Comparison of ENCODE assay signal across 14 cellular contexts in genomic region chr10:2631557-2631956, GRCh38.
DNase-seq lines count a peak whose midpoint lies in the region; ATAC-seq and TF ChIP-seq lines count a peak whose summit lies in the region.
"Had no signal": no experiment of that assay in that cellular context is flagged by ENCODE, and none has a peak within 500 bp of the region (broad histone marks: within the 10 kb centered on the region; RNA-seq: fewer than 3 reads in every experiment).

No MANE protein-coding gene starts in this region.

- H3K9ac ChIP-seq in neural cell (ENCODE audit: low read length), result no peak overlapping the region
- H3K9ac ChIP-seq: BLaER1 treated with 17β-estradiol and CSF1 and Interleukin-3, amounts not matched to agents 10 nM and 100 nM had no signal

- H3K4me3 Mint-ChIP-seq in GM23338, result no peak overlapping the region
- H3K4me3 Mint-ChIP-seq: CD4-positive, alpha-beta T cell; HFFc6 had no signal

- H3K79me2 ChIP-seq in GM23338 (replicated peaks; ENCODE audit: insufficient read depth), result no peaks in the 10 kb centered on the region
- H3K79me2 ChIP-seq in neural cell (replicated peaks; ENCODE audit: insufficient read depth, low read length), result no peaks in the 10 kb centered on the region

- H3K9me3 Mint-ChIP-seq in GM23338, result no peaks in the 10 kb centered on the region
- H3K9me3 Mint-ChIP-seq: CD4-positive, alpha-beta T cell had no signal

- H3K27me3 Mint-ChIP-seq in GM23338 (ENCODE audit: insufficient read depth, low read depth, poor library complexity), result no peaks in the 10 kb centered on the region
- H3K27me3 Mint-ChIP-seq: CD4-positive, alpha-beta T cell had no signal

- H3K9me2 ChIP-seq in GM23338 (ENCODE audit: insufficient read depth), result no peaks in the 10 kb centered on the region
- H3K9me2 ChIP-seq in neural cell (ENCODE audit: insufficient read depth, low read length), result no peaks in the 10 kb centered on the region

- H4K20me1 ChIP-seq in GM23338 (replicated peaks; ENCODE audit: insufficient read depth), result no peaks in the 10 kb centered on the region
- no peaks in the 10 kb centered on the region for H4K20me1 ChIP-seq in neural cell (ENCODE audit: insufficient read depth)
- H4K20me1 ChIP-seq: BLaER1 treated with 17β-estradiol and CSF1 and Interleukin-3, amounts not matched to agents 10 nM and 100 nM had no signal

- H3K9me3 ChIP-seq in neural cell (ENCODE audit: low read length), result no peaks in the 10 kb centered on the region
- H3K9me3 ChIP-seq: BLaER1 treated with 17β-estradiol and CSF1 and Interleukin-3, amounts not matched to agents 10 nM and 100 nM had no signal

- ATAC-seq in GM23338 (no peak), HG03280 (IDR thresholded peaks at IDR 0.05; ENCODE audit: unreplicated experiment) (no peak)

- H3K36me3 Mint-ChIP-seq in GM23338 (ENCODE audit: low read depth), result no peaks in the 10 kb centered on the region

- no peaks in the 10 kb centered on the region for H3K36me3 ChIP-seq in GM23338 (ENCODE audit: insufficient read depth)
- H3K36me3 ChIP-seq in neural cell (ENCODE audit: insufficient read depth, low read length), result no peaks in the 10 kb centered on the region
- H3K36me3 ChIP-seq: BLaER1 treated with 17β-estradiol and CSF1 and Interleukin-3, amounts not matched to agents 10 nM and 100 nM had no signal

- H3K27me3 ChIP-seq in GM23338 (ENCODE audit: insufficient read depth) (no peaks in the 10 kb centered on the region), neural cell (ENCODE audit: insufficient read depth, low read depth, low read length) (no peaks in the 10 kb centered on the region)
- H3K27me3 ChIP-seq: BLaER1 treated with 17β-estradiol and CSF1 and Interleukin-3, amounts not matched to agents 10 nM and 100 nM had no signal

- no peak for TF ChIP-seq CTCF in GM23338 (conservative IDR thresholded peaks at IDR 0.05; ENCODE audit: low read depth in 2 of 2)
- no peak for TF ChIP-seq CTCF in neural cell (IDR thresholded peaks at IDR 0.05; ENCODE audit: poor library complexity, severe bottlenecking)

- TF ChIP-seq EP300 in neural cell (conservative IDR thresholded peaks at IDR 0.05; ENCODE audit: poor library complexity, severe bottlenecking), result no peak

- peaks cover 6% of the 10 kb centered on the region for H3K4me1 ChIP-seq in GM23338 (ENCODE audit: insufficient read depth)
- H3K4me1 ChIP-seq: BLaER1 treated with 17β-estradiol and CSF1 and Interleukin-3, amounts not matched to agents 10 nM and 100 nM had no signal

- H3K27ac Mint-ChIP-seq in GM23338, result no peak overlapping the region
- H3K27ac Mint-ChIP-seq: CD4-positive, alpha-beta T cell; HFFc6 had no signal

- H3K4me2 ChIP-seq in GM23338, result no peak overlapping the region
- no peak overlapping the region for H3K4me2 ChIP-seq in neural cell (ENCODE audit: low read length)
- H3K4me2 ChIP-seq: BLaER1 treated with 17β-estradiol and CSF1 and Interleukin-3, amounts not matched to agents 10 nM and 100 nM had no signal

- H3K4me1 Mint-ChIP-seq in GM23338, result peaks cover 25% of the 10 kb centered on the region

- peak overlapping the region; percentile 3 for H2AFZ ChIP-seq in GM23338
- H2AFZ ChIP-seq in neural cell (ENCODE audit: low read depth, low read length), result no peak overlapping the region

- H3K27ac ChIP-seq in GM23338 (ENCODE audit: low read depth) (no peak overlapping the region), neural cell (ENCODE audit: low read length) (no peak overlapping the region)
- H3K27ac ChIP-seq: BLaER1 treated with 17β-estradiol and CSF1 and Interleukin-3, amounts not matched to agents 10 nM and 100 nM; HL-60 had no signal

- DNase-seq in GM23338 (ENCODE audit: low spot score) (no peak), NCI-H2081 (lab: John Stamatoyannopoulos, UW) (peak; percentile 35 to 62), NCI-H748 (lab: John Stamatoyannopoulos, UW; ENCODE audit: unreplicated experiment) (peak; percentile 50), 8988T (no peak), CD1c-positive myeloid dendritic cell (ENCODE audit: extremely low spot score) (no peak)
- DNase-seq: ACHN; CD4-positive, alpha-beta T cell; DMS79; HCEC 1CT; HFFc6 had no signal

- no peaks in the 10 kb centered on the region for H3F3A ChIP-seq in GM23338 (replicated peaks; ENCODE audit: low read depth)
- H3F3A ChIP-seq in neural cell (ENCODE audit: insufficient read depth, low read length, poor library complexity, severe bottlenecking), result no peaks in the 10 kb centered on the region

- H3K4me3 ChIP-seq in GM23338 (no peak overlapping the region), neural cell (ENCODE audit: low read length) (no peak overlapping the region)
- H3K4me3 ChIP-seq: BLaER1 treated with 17β-estradiol and CSF1 and Interleukin-3, amounts not matched to agents 10 nM and 100 nM had no signal

- no peak for TF ChIP-seq RAD21 in neural cell (conservative IDR thresholded peaks at IDR 0.05)

TF ChIP-seq in GM23338, 12 proteins besides CTCF, POLR2A, EP300 and RAD21 (continues in another document):
- no peak for TF ChIP-seq CREB1 (CRISPR knock-in tag; IDR thresholded peaks at IDR 0.05; ENCODE audit: low read depth)
- TF ChIP-seq POLR2AphosphoS5 (IDR thresholded peaks at IDR 0.05; ENCODE audit: low read depth), result no peak
- no peak for TF ChIP-seq ZNF114 (CRISPR knock-in tag; IDR thresholded peaks at IDR 0.05)

TF ChIP-seq in neural cell, 6 proteins besides CTCF, POLR2A, EP300 and RAD21:
- no peak for TF ChIP-seq POLR2AphosphoS5 (IDR thresholded peaks at IDR 0.05)
- TF ChIP-seq, protein P1, sequence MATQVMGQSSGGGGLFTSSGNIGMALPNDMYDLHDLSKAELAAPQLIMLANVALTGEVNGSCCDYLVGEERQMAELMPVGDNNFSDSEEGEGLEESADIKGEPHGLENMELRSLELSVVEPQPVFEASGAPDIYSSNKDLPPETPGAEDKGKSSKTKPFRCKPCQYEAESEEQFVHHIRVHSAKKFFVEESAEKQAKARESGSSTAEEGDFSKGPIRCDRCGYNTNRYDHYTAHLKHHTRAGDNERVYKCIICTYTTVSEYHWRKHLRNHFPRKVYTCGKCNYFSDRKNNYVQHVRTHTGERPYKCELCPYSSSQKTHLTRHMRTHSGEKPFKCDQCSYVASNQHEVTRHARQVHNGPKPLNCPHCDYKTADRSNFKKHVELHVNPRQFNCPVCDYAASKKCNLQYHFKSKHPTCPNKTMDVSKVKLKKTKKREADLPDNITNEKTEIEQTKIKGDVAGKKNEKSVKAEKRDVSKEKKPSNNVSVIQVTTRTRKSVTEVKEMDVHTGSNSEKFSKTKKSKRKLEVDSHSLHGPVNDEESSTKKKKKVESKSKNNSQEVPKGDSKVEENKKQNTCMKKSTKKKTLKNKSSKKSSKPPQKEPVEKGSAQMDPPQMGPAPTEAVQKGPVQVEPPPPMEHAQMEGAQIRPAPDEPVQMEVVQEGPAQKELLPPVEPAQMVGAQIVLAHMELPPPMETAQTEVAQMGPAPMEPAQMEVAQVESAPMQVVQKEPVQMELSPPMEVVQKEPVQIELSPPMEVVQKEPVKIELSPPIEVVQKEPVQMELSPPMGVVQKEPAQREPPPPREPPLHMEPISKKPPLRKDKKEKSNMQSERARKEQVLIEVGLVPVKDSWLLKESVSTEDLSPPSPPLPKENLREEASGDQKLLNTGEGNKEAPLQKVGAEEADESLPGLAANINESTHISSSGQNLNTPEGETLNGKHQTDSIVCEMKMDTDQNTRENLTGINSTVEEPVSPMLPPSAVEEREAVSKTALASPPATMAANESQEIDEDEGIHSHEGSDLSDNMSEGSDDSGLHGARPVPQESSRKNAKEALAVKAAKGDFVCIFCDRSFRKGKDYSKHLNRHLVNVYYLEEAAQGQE (IDR thresholded peaks at IDR 0.05; ENCODE audit: borderline replicate concordance), result peak; percentile 54

Comparison
In these comparisons a context has a peak if more than half of its experiments do, and no peak if none do; other contexts are left out.
1. DNase-seq: peak in NCI-H2081 (2 of 2) and NCI-H748 (single experiment); none in GM23338 (single experiment), 8988T (single experiment) and CD1c-positive myeloid dendritic cell (single experiment).